Comparison of ENCODE assay signal across 11 cellular contexts in genomic region chr18:45556217-45556616, GRCh38. TPM values are rescaled to one million over a fixed set of nuclear protein-coding genes. Genes with fewer than 3 reads are reported as not detected.
"Had no signal": no experiment of that assay in that cellular context is flagged by ENCODE, and none has a peak within 500 bp of the region (broad histone marks: within the 10 kb centered on the region; RNA-seq: fewer than 3 reads in every experiment).

No MANE protein-coding gene starts in this region.

- H3K4me1 Mint-ChIP-seq: IgD-negative memory B cell had no signal

- ATAC-seq: HCT116, HepG2 had no signal

- DNase-seq: GM23248, GOT3, H7, HFFc6, KBM-7 had no signal

- H3K9me3 Mint-ChIP-seq: HFFc6 had no signal

- H3K4me3 ChIP-seq: GM23248, HAP-1 had no signal

- H3K9me3 ChIP-seq: HAP-1 had no signal

- H3K4me3 Mint-ChIP-seq: HFFc6, IgD-negative memory B cell had no signal

- H3K36me3 ChIP-seq: HAP-1 had no signal

- H3K36me3 Mint-ChIP-seq: IgD-negative memory B cell had no signal

- H3K27ac Mint-ChIP-seq: HFFc6, IgD-negative memory B cell had no signal

- H3K27ac ChIP-seq: GM23248, HL-60 had no signal

- H3K4me1 ChIP-seq: HAP-1 had no signal

RNA-seq across cellular contexts. Expression of gene SLC14A2, which starts 59.1 kb away (rescaled TPM):
- total RNA-seq: H7, HepG2, HFFc6, HT1080 had no signal
